ENCODE assay signal across 1 cellular context in genomic region chr20:35619196-35620095, GRCh38.
TF ChIP-seq lines count a peak whose summit lies in the region.

No MANE protein-coding gene starts in this region.

TF ChIP-seq in HepG2, 621 proteins besides CTCF, POLR2A, EP300 and RAD21 (continued from another document and continues in another):
- TF ChIP-seq HMGXB3 (CRISPR knock-in tag; IDR thresholded peaks at IDR 0.05; ENCODE audit: borderline replicate concordance) (peak; percentile 67), EED (CRISPR knock-in tag; IDR thresholded peaks at IDR 0.05) (no peak; the same call in 1 of the 2 replicates), DRAP1 (CRISPR knock-in tag; IDR thresholded peaks at IDR 0.05) (peak; percentile 95), U2AF1 (optimal IDR thresholded peaks at IDR 0.05; ENCODE audit: low read depth, low read length) (peak; percentile 97), ZNF639 (CRISPR knock-in tag; conservative IDR thresholded peaks at IDR 0.05) (peak; percentile 24; the same call in 1 of the 2 replicates), ZFP41 (CRISPR knock-in tag; IDR thresholded peaks at IDR 0.05; ENCODE audit: borderline replicate concordance) (peak; percentile 68; the same call in 1 of the 2 replicates), GATA4 (IDR thresholded peaks at IDR 0.05; ENCODE audit: borderline replicate concordance, low read depth) (peak; percentile 35; the same call in 1 of the 2 replicates), GLI4 (CRISPR knock-in tag; IDR thresholded peaks at IDR 0.05; ENCODE audit: borderline replicate concordance) (peak; percentile 88; the same call in 1 of the 2 replicates), AHDC1 (CRISPR knock-in tag; IDR thresholded peaks at IDR 0.05; ENCODE audit: borderline replicate concordance) (0 out of 2 replicates have a peak, but pooled peaks have one; percentile 9), SYNCRIP (IDR thresholded peaks at IDR 0.05; ENCODE audit: insufficient read depth, low read depth, low read length) (no peak), FOSL1 (CRISPR knock-in tag; IDR thresholded peaks at IDR 0.05; ENCODE audit: borderline replicate concordance) (no peak), MYPOP (CRISPR knock-in tag; IDR thresholded peaks at IDR 0.05) (peak; percentile 97), IKZF4 (CRISPR knock-in tag; IDR thresholded peaks at IDR 0.05; ENCODE audit: borderline replicate concordance, low read depth, not compliant biosample characterization) (peak; percentile 97), ZNF777 (CRISPR knock-in tag; IDR thresholded peaks at IDR 0.05) (peak; percentile 98), ZBTB38 (CRISPR knock-in tag; IDR thresholded peaks at IDR 0.05) (peak; percentile 97), NCOA1 (CRISPR knock-in tag; IDR thresholded peaks at IDR 0.05) (peak; percentile 96), ZFP82 (CRISPR knock-in tag; IDR thresholded peaks at IDR 0.05; ENCODE audit: borderline replicate concordance) (no peak), ZNF234 (CRISPR knock-in tag; conservative IDR thresholded peaks at IDR 0.05) (0 out of 2 replicates have a peak, but pooled peaks have one; percentile 77), ETV6 (CRISPR knock-in tag; conservative IDR thresholded peaks at IDR 0.05) (peak; percentile 33; the same call in 1 of the 2 replicates), JARID2 (CRISPR knock-in tag; IDR thresholded peaks at IDR 0.05; ENCODE audit: insufficient replicate concordance) (peak; percentile 28), DMAP1 (CRISPR knock-in tag; IDR thresholded peaks at IDR 0.05) (peak; percentile 93), SRSF4 (IDR thresholded peaks at IDR 0.05; ENCODE audit: low read depth, low read length, poor library complexity, severe bottlenecking) (no peak), HNRNPK (IDR thresholded peaks at IDR 0.05; ENCODE audit: low read depth, low read length, poor library complexity, severe bottlenecking) (peak; percentile 42), ZNF773 (CRISPR knock-in tag; IDR thresholded peaks at IDR 0.05; ENCODE audit: borderline replicate concordance) (no peak), YY1 (IDR thresholded peaks at IDR 0.05; ENCODE audit: insufficient read depth, insufficient replicate concordance, low read depth, low read length) (peak; percentile 40), YEATS2 (CRISPR knock-in tag; IDR thresholded peaks at IDR 0.05; ENCODE audit: borderline replicate concordance) (peak; percentile 71), ZBTB20 (CRISPR knock-in tag; IDR thresholded peaks at IDR 0.05; ENCODE audit: borderline replicate concordance, low read depth) (peak; percentile 68; the same call in 1 of the 2 replicates), PRDM10 (CRISPR knock-in tag; IDR thresholded peaks at IDR 0.05; ENCODE audit: low read depth) (peak; percentile 64; the same call in 1 of the 2 replicates), SSRP1 (CRISPR knock-in tag; IDR thresholded peaks at IDR 0.05) (peak; percentile 82; the same call in 1 of the 2 replicates), ETV5 (CRISPR knock-in tag; IDR thresholded peaks at IDR 0.05; ENCODE audit: borderline replicate concordance) (peak; percentile 69), SNAPC5 (CRISPR knock-in tag; IDR thresholded peaks at IDR 0.05; ENCODE audit: borderline replicate concordance) (peak; percentile 72; the same call in 1 of the 2 replicates), ZNF569 (CRISPR knock-in tag; IDR thresholded peaks at IDR 0.05; ENCODE audit: borderline replicate concordance) (peak; percentile 91; the same call in 1 of the 2 replicates), ZNF503 (CRISPR knock-in tag; IDR thresholded peaks at IDR 0.05) (peak; percentile 72; the same call in 1 of the 2 replicates), TRIM22 (IDR thresholded peaks at IDR 0.05) (no peak), ZNF720 (CRISPR knock-in tag; IDR thresholded peaks at IDR 0.05) (no peak), MXD1 (CRISPR knock-in tag; IDR thresholded peaks at IDR 0.05) (peak; percentile 98), STAG1 (CRISPR knock-in tag; IDR thresholded peaks at IDR 0.05) (peak; percentile 60), NFIB (CRISPR knock-in tag; IDR thresholded peaks at IDR 0.05; ENCODE audit: borderline replicate concordance) (no peak)
